In genomic region chr3:129530331-129530761, GRCh38 we compare ENCODE assay signal across 16 cellular contexts. TPM values are rescaled to one million over a fixed set of nuclear protein-coding genes. Genes with fewer than 3 reads are reported as not detected.
A peak's percentile ranks its signal among the peaks of the same experiment; 100 is the strongest.
DNase-seq lines count a peak whose midpoint lies in the region; ATAC-seq, FAIRE-seq and TF ChIP-seq lines count a peak whose summit lies in the region.
"Had no signal": no experiment of that assay in that cellular context is flagged by ENCODE, and none has a peak within 500 bp of the region (broad histone marks: within the 10 kb centered on the region; RNA-seq: fewer than 3 reads in every experiment).

No MANE protein-coding gene starts in this region.

- H2AK5ac ChIP-seq in mesendoderm (ENCODE audit: low read length) = no peak overlapping the region

- H3K27ac ChIP-seq in endothelial cell of umbilical vein (ENCODE audit: insufficient read depth, low read depth, low read length) = no peak overlapping the region
- no peak overlapping the region for H3K27ac ChIP-seq in mesendoderm (ENCODE audit: low read depth, low read length)
- H3K27ac ChIP-seq in upper lobe of right lung = no peak overlapping the region
- H3K27ac ChIP-seq: adrenal gland, C4-2B had no signal

- no CpG with 5 or more reads among the region's 6 CpGs for WGBS in mesendoderm (ENCODE audit: extremely low coverage, insufficient coverage, low lambda C conversion rate)

- DNase-seq in AG10803 (ENCODE audit: low read depth) (peak; percentile 95), NCI-H226 (peak; percentile 81), endothelial cell of umbilical vein (ENCODE audit: low read depth, low spot score) (peak; percentile 44), mesendoderm (peak; percentile 80), T-helper 9 cell (no peak), upper lobe of right lung (no peak), NCI-H146 (lab: John Stamatoyannopoulos, UW) (no peak)
- DNase-seq: activated B cell treated with CpG ODN at 0.5 μM for 24 hours; activated CD8-positive, alpha-beta memory T cell treated with anti-CD3 and anti-CD28 coated beads, Interleukin-2, amount 50 U/mL, for 4 hours; adrenal gland; NCI-H2081; NK-92 treated with Interleukin-12 subunit alpha and Interleukin-12 subunit beta, amount 100 ng/mL, for 24 hours; SK-N-SH; stimulated activated naive CD8-positive, alpha-beta T cell treated with anti-CD3 and anti-CD28 coated beads, Interleukin-15, Interleukin-2, amounts not matched to agents 100 U/mL and 50 U/mL, for 24 hours had no signal

- no peak overlapping the region for H3K23ac ChIP-seq in mesendoderm (ENCODE audit: low read length)

- dilution Hi-C loops in endothelial cell of umbilical vein (cut with MboI; ENCODE audit: extremely low pct_ligation_motif_present, low sequenced_read_pairs) = no loop called here

- TF ChIP-seq CTCF in AG10803 (conservative IDR thresholded peaks at IDR 0.05; ENCODE audit: low read length) (no peak), endothelial cell of umbilical vein (IDR thresholded peaks at IDR 0.05; ENCODE audit: extremely low read depth in 1 of 2, insufficient read depth in 1 of 2, low read depth in 1 of 2, low read length in 2 of 2) (no peak), upper lobe of right lung (IDR thresholded peaks at IDR 0.05) (no peak)

- H4K5ac ChIP-seq in mesendoderm (ENCODE audit: low read length) = no peak overlapping the region

- no peak overlapping the region for H2BK120ac ChIP-seq in mesendoderm (ENCODE audit: low read depth, low read length)

- no peak overlapping the region for H3K4ac ChIP-seq in mesendoderm (ENCODE audit: low read depth, low read length)

- no TSS peak for BruUV-seq in endothelial cell of umbilical vein (replicated peaks; lab: Mats Ljungman, UMichigan)

- no peak for TF ChIP-seq POLR2A in endothelial cell of umbilical vein (IDR thresholded peaks at IDR 0.05; ENCODE audit: low read depth, low read length)

- H3K27me3 ChIP-seq in endothelial cell of umbilical vein (ENCODE audit: control insufficient read depth in 2 of 2, insufficient read depth in 2 of 2, low read length in 2 of 2) (no peaks in the 10 kb centered on the region), mesendoderm (ENCODE audit: insufficient read depth, low read length, poor library complexity) (no peaks in the 10 kb centered on the region), upper lobe of right lung (no peaks in the 10 kb centered on the region)
- H3K27me3 ChIP-seq: adrenal gland had no signal

- no peaks in the 10 kb centered on the region for H3K79me2 ChIP-seq in endothelial cell of umbilical vein (ENCODE audit: control insufficient read depth, insufficient read depth, low read length)
- no peaks in the 10 kb centered on the region for H3K79me2 ChIP-seq in mesendoderm (ENCODE audit: control insufficient read depth, insufficient read depth, low read length)

- intact Hi-C loops in endothelial cell of umbilical vein (cut with micrococcal nuclease) (no loop called here), upper lobe of right lung (cut with DNase I) (no loop called here)

- no peaks in the 10 kb centered on the region for H3K9me1 ChIP-seq in endothelial cell of umbilical vein (replicated peaks; ENCODE audit: control insufficient read depth, extremely low read depth, insufficient read depth, low read length)

- H3K4me3 ChIP-seq in AG10803 (ENCODE audit: low read length) (no peak overlapping the region), endothelial cell of umbilical vein (replicated peaks in 1 of 3; ENCODE audit: insufficient read depth in 1 of 3, low read depth in 1 of 3, low read length in 3 of 3) (no peak overlapping the region), mesendoderm (ENCODE audit: low read length) (no peak overlapping the region), upper lobe of right lung (no peak overlapping the region)
- H3K4me3 ChIP-seq: adrenal gland had no signal

- H3K9ac ChIP-seq in endothelial cell of umbilical vein (replicated peaks; ENCODE audit: extremely low read depth, insufficient read depth, low read length) = no peak overlapping the region
- H3K9ac ChIP-seq in mesendoderm (ENCODE audit: low read length) = no peak overlapping the region
- H3K9ac ChIP-seq: SK-N-SH had no signal

- CTCF ChIA-PET in endothelial cell of umbilical vein (lab: Charles Lee) = no interaction called here

- H3K4me2 ChIP-seq in endothelial cell of umbilical vein (ENCODE audit: insufficient read depth, low read length) (no peak overlapping the region), mesendoderm (ENCODE audit: low read length) (peak overlapping the region; percentile 3)
- H3K4me2 ChIP-seq: SK-N-SH had no signal

- no peaks in the 10 kb centered on the region for H4K20me1 ChIP-seq in endothelial cell of umbilical vein (replicated peaks; ENCODE audit: control insufficient read depth, extremely low read depth, insufficient read depth, low read length)

- H2AFZ ChIP-seq in endothelial cell of umbilical vein (ENCODE audit: low read depth, low read length) = peak overlapping the region; percentile 69

- H3K9me3 ChIP-seq in endothelial cell of umbilical vein (replicated peaks; ENCODE audit: control insufficient read depth, insufficient read depth, low read length) (no peaks in the 10 kb centered on the region), upper lobe of right lung (no peaks in the 10 kb centered on the region)
- H3K9me3 ChIP-seq: adrenal gland, SK-N-SH had no signal

- no peak overlapping the region for H4K8ac ChIP-seq in mesendoderm (ENCODE audit: low read depth, low read length)

- POLR2A ChIA-PET in endothelial cell of umbilical vein (lab: Charles Lee) = no interaction called here

- ATAC-seq in upper lobe of right lung (no peak), HG03039 (IDR thresholded peaks at IDR 0.05; ENCODE audit: unreplicated experiment) (no peak)
- ATAC-seq: stimulated activated naive CD8-positive, alpha-beta T cell treated with anti-CD3 and anti-CD28 coated beads, Interleukin-15, Interleukin-2, amounts not matched to agents 100 U/mL and 50 U/mL, for 24 hours had no signal

- no peak overlapping the region for H3K18ac ChIP-seq in mesendoderm (ENCODE audit: low read length)

- no peak for FAIRE-seq in endothelial cell of umbilical vein (lab: Jason Lieb, UNC)

- H3K4me1 ChIP-seq in endothelial cell of umbilical vein (ENCODE audit: control insufficient read depth, extremely low read depth, insufficient read depth, low read length) = peaks cover 9% of the 10 kb centered on the region
- H3K4me1 ChIP-seq in mesendoderm (ENCODE audit: control insufficient read depth, low read depth, low read length) = peaks cover 18% of the 10 kb centered on the region
- no peaks in the 10 kb centered on the region for H3K4me1 ChIP-seq in upper lobe of right lung

- H3K36me3 ChIP-seq in endothelial cell of umbilical vein (ENCODE audit: control insufficient read depth in 2 of 2, extremely low read depth in 1 of 2, insufficient read depth in 2 of 2, low read length in 2 of 2) = no peaks in the 10 kb centered on the region
- H3K36me3 ChIP-seq in mesendoderm (ENCODE audit: control insufficient read depth, insufficient read depth, low read length) = no peaks in the 10 kb centered on the region
- no peaks in the 10 kb centered on the region for H3K36me3 ChIP-seq in upper lobe of right lung
- H3K36me3 ChIP-seq: adrenal gland had no signal

- no peaks in the 10 kb centered on the region for H3K79me1 ChIP-seq in mesendoderm (ENCODE audit: low read length)

- H2BK15ac ChIP-seq in mesendoderm (replicated peaks; ENCODE audit: low read depth) = no peak overlapping the region

- H3K56ac ChIP-seq in mesendoderm (ENCODE audit: low read length) = peak overlapping the region; percentile 85

- no peak overlapping the region for H2BK5ac ChIP-seq in mesendoderm (ENCODE audit: low read length)

TF ChIP-seq in endothelial cell of umbilical vein, 7 proteins besides CTCF, POLR2A, EP300 and RAD21:
- TF ChIP-seq POLR2AphosphoS5 (IDR thresholded peaks at IDR 0.05; ENCODE audit: insufficient read depth, low read depth, low read length) (no peak), EZH2 (IDR thresholded peaks at IDR 0.05; ENCODE audit: borderline replicate concordance, low read depth, low read length, severe bottlenecking) (no peak), GATA2 (IDR thresholded peaks at IDR 0.05; ENCODE audit: insufficient read depth, insufficient read length, low read depth, low read length) (no peak), MYC (IDR thresholded peaks at IDR 0.05; ENCODE audit: low read depth, low read length) (no peak), FOS (IDR thresholded peaks at IDR 0.05; ENCODE audit: borderline replicate concordance, insufficient read depth, low read length) (no peak)

RNA-seq across cellular contexts. Expression of gene RHO, which starts 1.9 kb away (rescaled TPM):
- total RNA-seq in endothelial cell of umbilical vein (not detected in 2 replicates), upper lobe of right lung (not detected)
- polyA plus RNA-seq in endothelial cell of umbilical vein = not detected in 2 replicates
- polyA plus RNA-seq in endothelial cell of umbilical vein (2011; cell fraction: cytosol; rRNA removed) = not detected in 2 replicates
- 0.12 TPM in 1 of 2 replicates, not detected in the other for polyA plus RNA-seq in endothelial cell of umbilical vein (2011; cell fraction: nucleus; rRNA removed)
- polyA plus RNA-seq in endothelial cell of umbilical vein (2012) = not detected in 2 replicates
- polyA minus RNA-seq in endothelial cell of umbilical vein = not detected in 2 replicates
- polyA minus RNA-seq in endothelial cell of umbilical vein (2011; cell fraction: cytosol; rRNA and poly(A)+ RNA removed) = not detected
- not detected in 2 replicates for polyA minus RNA-seq in endothelial cell of umbilical vein (2011; cell fraction: nucleus; rRNA and poly(A)+ RNA removed)
- 0.04 TPM for polyA plus RNA-seq in mesendoderm (2013, experiment 1 of 2)
- 0.03 TPM for polyA plus RNA-seq in mesendoderm (2013, experiment 2 of 2)
- total RNA-seq: activated B cell treated with CpG ODN at 0.5 μM for 24 hours, adrenal gland had no signal
- polyA plus RNA-seq: adrenal gland, SK-N-SH had no signal

RNA-seq across cellular contexts. Expression of gene H1-8, which starts 12.6 kb away (rescaled TPM):
- not detected in 2 replicates for total RNA-seq in endothelial cell of umbilical vein
- polyA plus RNA-seq in endothelial cell of umbilical vein = not detected in 2 replicates
- polyA plus RNA-seq in endothelial cell of umbilical vein (2011; cell fraction: cytosol; rRNA removed) = not detected in 2 replicates
- polyA plus RNA-seq in endothelial cell of umbilical vein (2011; cell fraction: nucleus; rRNA removed) = not detected in 2 replicates
- not detected in 2 replicates for polyA plus RNA-seq in endothelial cell of umbilical vein (2012)
- not detected in 2 replicates for polyA minus RNA-seq in endothelial cell of umbilical vein
- polyA minus RNA-seq in endothelial cell of umbilical vein (2011; cell fraction: cytosol; rRNA and poly(A)+ RNA removed) = not detected
- not detected in 2 replicates for polyA minus RNA-seq in endothelial cell of umbilical vein (2011; cell fraction: nucleus; rRNA and poly(A)+ RNA removed)
- 0.06 TPM for polyA plus RNA-seq in mesendoderm (2013, experiment 1 of 2)
- 0.15 TPM for polyA plus RNA-seq in mesendoderm (2013, experiment 2 of 2)
- not detected for total RNA-seq in upper lobe of right lung
- total RNA-seq: activated B cell treated with CpG ODN at 0.5 μM for 24 hours, adrenal gland had no signal
- polyA plus RNA-seq: adrenal gland, SK-N-SH had no signal

Comparison
In these comparisons a context has a peak if more than half of its experiments do, and no peak if none do; other contexts are left out.
1. DNase-seq: peak in AG10803 (single experiment), NCI-H226 (single experiment), endothelial cell of umbilical vein (single experiment) and mesendoderm (single experiment); none in T-helper 9 cell (single experiment), upper lobe of right lung (single experiment) and NCI-H146 (single experiment).